Comparison of ENCODE assay signal across 21 cellular contexts in genomic region chr19:48895226-48895625, GRCh38. TPM values are rescaled to one million over a fixed set of nuclear protein-coding genes. Genes with fewer than 3 reads are reported as not detected.
A peak's percentile ranks its signal among the peaks of the same experiment; 100 is the strongest.
DNase-seq lines count a peak whose midpoint lies in the region; ATAC-seq and TF ChIP-seq lines count a peak whose summit lies in the region.
"Had no signal": no experiment of that assay in that cellular context is flagged by ENCODE, and none has a peak within 500 bp of the region (broad histone marks: within the 10 kb centered on the region; RNA-seq: fewer than 3 reads in every experiment).

No MANE protein-coding gene starts in this region.

- H2AFZ ChIP-seq in IMR-90 (replicated peaks; ENCODE audit: low read length, poor library complexity) = peak overlapping the region; percentile 63

- no peak overlapping the region for H3K27ac Mint-ChIP-seq in activated T-cell treated with anti-CD3 and anti-CD28 coated beads, Interleukin-2, amount 50 U/mL, for 24 hours
- no peak overlapping the region for H3K27ac Mint-ChIP-seq in endodermal cell
- H3K27ac Mint-ChIP-seq in stimulated activated effector memory CD8-positive, alpha-beta T cell treated with anti-CD3 and anti-CD28 coated beads, Interleukin-12 subunit alpha, Interleukin-12 subunit beta, amount 100 ng/mL, for 72 hours = peak overlapping the region; percentile 34
- no peak overlapping the region for H3K27ac Mint-ChIP-seq in stimulated activated memory B cell treated with anti-CD40 and anti-IgM and Interleukin-4, amounts not matched to agents 10 μg/mL and 1 μg/mL and 100 μg/mL, for 72 hours
- H3K27ac Mint-ChIP-seq: IgD-negative memory B cell had no signal

- WGBS in IMR-90 (ENCODE audit: extremely low coverage in 2 of 2, insufficient read length in 1 of 2), 2 experiments = 67% methylated on average over 12 of the region's 21 CpGs; no CpG with 5 or more reads in 1 of the 2 experiments
- 95% methylated on average over 11 to 21 of the region's 21 CpGs for WGBS in endodermal cell (ENCODE audit: insufficient coverage in 1 of 2, insufficient read length in 1 of 2), 2 experiments

- H3K4me1 Mint-ChIP-seq in activated T-cell treated with anti-CD3 and anti-CD28 coated beads, Interleukin-2, amount 50 U/mL, for 24 hours (ENCODE audit: low read depth) = peaks cover 25% of the 10 kb centered on the region
- peaks cover 14% of the 10 kb centered on the region for H3K4me1 Mint-ChIP-seq in endodermal cell
- H3K4me1 Mint-ChIP-seq in stimulated activated effector memory CD8-positive, alpha-beta T cell treated with anti-CD3 and anti-CD28 coated beads, Interleukin-12 subunit alpha, Interleukin-12 subunit beta, amount 100 ng/mL, for 72 hours = peaks cover 31% of the 10 kb centered on the region
- H3K4me1 Mint-ChIP-seq in stimulated activated memory B cell treated with anti-CD40 and anti-IgM and Interleukin-4, amounts not matched to agents 10 μg/mL and 1 μg/mL and 100 μg/mL, for 72 hours = peaks cover 45% of the 10 kb centered on the region

- no peak overlapping the region for H3K4ac ChIP-seq in IMR-90 (ENCODE audit: low read depth, low read length)

- H2BK120ac ChIP-seq in IMR-90 (ENCODE audit: low read depth, low read length) = no peak overlapping the region

- H2AK5ac ChIP-seq in IMR-90 (ENCODE audit: low read depth, low read length) = no peak overlapping the region

- no peak overlapping the region for H2BK20ac ChIP-seq in IMR-90 (ENCODE audit: low read depth, low read length)

- no peak overlapping the region for H3K14ac ChIP-seq in IMR-90 (replicated peaks; ENCODE audit: low read depth, low read length)

- TF ChIP-seq CTCF in IMR-90 (conservative IDR thresholded peaks at IDR 0.05; ENCODE audit: low read depth, low read length) (no peak), endodermal cell (conservative IDR thresholded peaks at IDR 0.05) (no peak), GM10266 (IDR thresholded peaks at IDR 0.05; ENCODE audit: control insufficient read depth, insufficient read depth, low read depth, missing control alignments) (no peak)

- H3K27ac ChIP-seq in IMR-90 (ENCODE audit: insufficient read depth, low read length) = no peak overlapping the region
- H3K27ac ChIP-seq in endodermal cell (ENCODE audit: low read depth, low read length) = no peak overlapping the region

- H3K36me3 Mint-ChIP-seq in activated T-cell treated with anti-CD3 and anti-CD28 coated beads, Interleukin-2, amount 50 U/mL, for 24 hours (ENCODE audit: low read depth) = peaks cover 2% of the 10 kb centered on the region
- no peaks in the 10 kb centered on the region for H3K36me3 Mint-ChIP-seq in endodermal cell (ENCODE audit: low read depth)
- peaks cover 5% of the 10 kb centered on the region for H3K36me3 Mint-ChIP-seq in stimulated activated effector memory CD8-positive, alpha-beta T cell treated with anti-CD3 and anti-CD28 coated beads, Interleukin-12 subunit alpha, Interleukin-12 subunit beta, amount 100 ng/mL, for 72 hours
- H3K36me3 Mint-ChIP-seq in stimulated activated memory B cell treated with anti-CD40 and anti-IgM and Interleukin-4, amounts not matched to agents 10 μg/mL and 1 μg/mL and 100 μg/mL, for 72 hours = no peaks in the 10 kb centered on the region
- H3K36me3 Mint-ChIP-seq: IgD-negative memory B cell had no signal

- no peak overlapping the region for H2BK15ac ChIP-seq in IMR-90 (ENCODE audit: low read depth, low read length)

- ATAC-seq in IMR-90 (ENCODE audit: low read depth) = no peak
- no peak for ATAC-seq in stimulated activated effector memory CD8-positive, alpha-beta T cell treated with anti-CD3 and anti-CD28 coated beads, Interleukin-12 subunit alpha, Interleukin-12 subunit beta, amount 100 ng/mL, for 72 hours
- ATAC-seq in stimulated activated memory B cell treated with anti-CD40 and anti-IgM and Interleukin-4, amounts not matched to agents 10 μg/mL and 1 μg/mL and 100 μg/mL, for 72 hours = no peak

- H3K56ac ChIP-seq in IMR-90 (ENCODE audit: extremely low read depth, insufficient read depth, low read length) = 0 out of 2 replicates have a peak overlapping the region, but pooled peaks have one; percentile 13

- TF ChIP-seq POLR2A in IMR-90 (IDR thresholded peaks at IDR 0.05; ENCODE audit: low read depth, low read length) = no peak

- no peaks in the 10 kb centered on the region for H3K9me1 ChIP-seq in IMR-90 (ENCODE audit: insufficient read depth, low read length)

- POLR2A ChIA-PET in IMR-90 (lab: Charles Lee; ENCODE audit: unreplicated experiment) = no interaction called here

- no peak overlapping the region for H4K91ac ChIP-seq in IMR-90 (ENCODE audit: insufficient read depth, low read depth, low read length)

- peaks cover 0 to under 1% of the 10 kb centered on the region in 2 experiments; a peak in 2 of 4 replicates for H3K79me1 ChIP-seq in IMR-90 (ENCODE audit: low read depth in 1 of 2, low read length in 2 of 2)

- H3K9me3 ChIP-seq in IMR-90 (ENCODE audit: control insufficient read depth, insufficient read depth, low read length) (no peaks in the 10 kb centered on the region), endodermal cell (ENCODE audit: control insufficient read depth, low read length) (no peaks in the 10 kb centered on the region)
- H3K9me3 ChIP-seq: adrenal gland, transverse colon had no signal

- dilution Hi-C loops in IMR-90 (cut with HindIII; ENCODE audit: low sequenced_read_pairs, unreplicated experiment) = no loop called here

- peak overlapping the region; percentile 29 for H3K4me3 Mint-ChIP-seq in activated T-cell treated with anti-CD3 and anti-CD28 coated beads, Interleukin-2, amount 50 U/mL, for 24 hours
- peak overlapping the region; percentile 52 for H3K4me3 Mint-ChIP-seq in endodermal cell
- peak overlapping the region; percentile 38 for H3K4me3 Mint-ChIP-seq in stimulated activated effector memory CD8-positive, alpha-beta T cell treated with anti-CD3 and anti-CD28 coated beads, Interleukin-12 subunit alpha, Interleukin-12 subunit beta, amount 100 ng/mL, for 72 hours
- no peak overlapping the region for H3K4me3 Mint-ChIP-seq in stimulated activated memory B cell treated with anti-CD40 and anti-IgM and Interleukin-4, amounts not matched to agents 10 μg/mL and 1 μg/mL and 100 μg/mL, for 72 hours

- no peaks in the 10 kb centered on the region for H3K36me3 ChIP-seq in IMR-90 (ENCODE audit: control insufficient read depth, insufficient read depth, low read length)
- H3K36me3 ChIP-seq in endodermal cell (ENCODE audit: control insufficient read depth, insufficient read depth, low read length) = no peaks in the 10 kb centered on the region
- H3K36me3 ChIP-seq: adrenal gland, transverse colon had no signal

- no peak overlapping the region for H3K4me2 ChIP-seq in IMR-90 (ENCODE audit: low read depth, low read length)

- H3K27me3 ChIP-seq in IMR-90 (ENCODE audit: control insufficient read depth, insufficient read depth, low read length) = 0 out of 2 replicates have a peak, but pooled peaks cover 2% of the 10 kb centered on the region
- H3K27me3 ChIP-seq in endodermal cell (ENCODE audit: control insufficient read depth, insufficient read depth, low read length, poor library complexity, severe bottlenecking) = no peaks in the 10 kb centered on the region
- H3K27me3 ChIP-seq: adrenal gland, transverse colon had no signal

- CTCF ChIA-PET in IMR-90 (lab: Yijun Ruan, JAX) = no interaction called here

- H3K23ac ChIP-seq in IMR-90 (ENCODE audit: low read depth, low read length) = no peak overlapping the region

- H4K8ac ChIP-seq in IMR-90 (ENCODE audit: low read depth in 2 of 2, low read length in 2 of 2) = no peak overlapping the region

- H3K18ac ChIP-seq in IMR-90 (ENCODE audit: low read depth, low read length) = no peak overlapping the region

- in situ Hi-C loops in IMR-90 (cut with MboI; ENCODE audit: low sequenced_read_pairs) = no loop called here

- H4K5ac ChIP-seq in IMR-90 (ENCODE audit: low read depth, low read length) = no peak overlapping the region

- no peak for DNase-seq in activated T-cell treated with anti-CD3 and anti-CD28 coated beads, Interleukin-2, amount 50 U/mL, for 24 hours
- DNase-seq in activated T-cell treated with anti-CD3 and anti-CD28 coated beads, Interleukin-2, amount 50 U/mL, for 48 hours = no peak
- DNase-seq in IMR-90 = no peak
- DNase-seq in endodermal cell = no peak
- no peak for DNase-seq in stimulated activated effector memory CD8-positive, alpha-beta T cell treated with anti-CD3 and anti-CD28 coated beads, Interleukin-12 subunit alpha, Interleukin-12 subunit beta, amount 100 ng/mL, for 72 hours (ENCODE audit: low spot score in 2 of 2)
- no peak for DNase-seq in NCI-H2171 treated with DMSO at 0.1 percent for 48 hours (lab: John Stamatoyannopoulos, UW)
- DNase-seq in GM10266 (ENCODE audit: extremely low spot score) = no peak
- DNase-seq: 8988T; adrenal gland; cortex of kidney; NCI-H1417 treated with DMSO at 0.1 percent for 48 hours; NCI-H526; stimulated activated CD8-positive, alpha-beta memory T cell treated with anti-CD3 and anti-CD28 coated beads, Interleukin-4, amount 100 ng/mL, for 48 hours; transverse colon had no signal

- peak overlapping the region; percentile 23 for H2AK9ac ChIP-seq in IMR-90 (replicated peaks; ENCODE audit: low read depth, low read length, poor library complexity)

- no peaks in the 10 kb centered on the region for H4K20me1 ChIP-seq in IMR-90 (ENCODE audit: insufficient read depth, low read length)

- no peak overlapping the region for H3K9ac ChIP-seq in IMR-90 (ENCODE audit: low read depth, low read length)
- no peak overlapping the region for H3K9ac ChIP-seq in endodermal cell (ENCODE audit: extremely low read depth, low read length, poor library complexity, severe bottlenecking)

- H3K27me3 Mint-ChIP-seq in activated T-cell treated with anti-CD3 and anti-CD28 coated beads, Interleukin-2, amount 50 U/mL, for 24 hours = peaks cover 47% of the 10 kb centered on the region
- H3K27me3 Mint-ChIP-seq in endodermal cell (ENCODE audit: insufficient read depth) = peaks cover 11% of the 10 kb centered on the region
- H3K27me3 Mint-ChIP-seq in stimulated activated memory B cell treated with anti-CD40 and anti-IgM and Interleukin-4, amounts not matched to agents 10 μg/mL and 1 μg/mL and 100 μg/mL, for 72 hours = peaks cover 34% of the 10 kb centered on the region

- H3K4me3 ChIP-seq in IMR-90 (ENCODE audit: insufficient read depth, low read depth, low read length) = no peak overlapping the region
- H3K4me3 ChIP-seq in endodermal cell (ENCODE audit: low read length) = no peak overlapping the region

- H2BK5ac ChIP-seq in IMR-90 (ENCODE audit: low read depth, low read length, poor library complexity, severe bottlenecking) = no peak overlapping the region

- H3K4me1 ChIP-seq in IMR-90 (ENCODE audit: control insufficient read depth, insufficient read depth, low read length) (no peaks in the 10 kb centered on the region), endodermal cell (ENCODE audit: control insufficient read depth, insufficient read depth, low read length) (no peaks in the 10 kb centered on the region)

- TF ChIP-seq RAD21 in IMR-90 (IDR thresholded peaks at IDR 0.05; ENCODE audit: low read length) = no peak

- intact Hi-C loops in IMR-90 (cut with micrococcal nuclease) = no loop called here

- no TSS peak for BruUV-seq in IMR-90 (replicated peaks; lab: Mats Ljungman, UMichigan)

- no peaks in the 10 kb centered on the region for H3K9me3 Mint-ChIP-seq in activated T-cell treated with anti-CD3 and anti-CD28 coated beads, Interleukin-2, amount 50 U/mL, for 24 hours
- H3K9me3 Mint-ChIP-seq in endodermal cell = no peaks in the 10 kb centered on the region
- H3K9me3 Mint-ChIP-seq in stimulated activated effector memory CD8-positive, alpha-beta T cell treated with anti-CD3 and anti-CD28 coated beads, Interleukin-12 subunit alpha, Interleukin-12 subunit beta, amount 100 ng/mL, for 72 hours = no peaks in the 10 kb centered on the region
- no peaks in the 10 kb centered on the region for H3K9me3 Mint-ChIP-seq in stimulated activated memory B cell treated with anti-CD40 and anti-IgM and Interleukin-4, amounts not matched to agents 10 μg/mL and 1 μg/mL and 100 μg/mL, for 72 hours
- H3K9me3 Mint-ChIP-seq: IgD-negative memory B cell had no signal

RNA-seq across cellular contexts. Expression of gene TULP2, which starts 3.3 kb away (rescaled TPM):
- total RNA-seq in IMR-90 (2012; rRNA removed) (under 0.01 TPM in 1 of 2 replicates, not detected in the other), endodermal cell (1 to 10 TPM; 1.2 to 2.1 TPM)
- polyA plus RNA-seq in IMR-90 (2012; rRNA removed) = 0.20 and 0.26 TPM in 2 replicates
- 0.11 and 0.18 TPM in 2 replicates for polyA plus RNA-seq in IMR-90 (2012; cell fraction: cytosol; rRNA removed)
- polyA plus RNA-seq in IMR-90 (2012; cell fraction: nucleus; rRNA removed; ENCODE audit: low replicate concordance) = 0.11 and 0.15 TPM in 2 replicates
- polyA plus RNA-seq in endodermal cell (2013, experiment 1 of 2) = not detected
- polyA plus RNA-seq in endodermal cell (2013, experiment 2 of 2) = not detected
- total RNA-seq: activated CD8-positive, alpha-beta memory T cell treated with anti-CD3 and anti-CD28 coated beads for 36 hours; bronchial epithelial cell; MCF 10A; osteoblast; transverse colon had no signal
- polyA plus RNA-seq: IgD-negative memory B cell had no signal

RNA-seq across cellular contexts. Expression of gene NUCB1, which starts 4.9 kb away (rescaled TPM):
- total RNA-seq in IMR-90 (2012; rRNA removed) (37.3 and 39.2 TPM in 2 replicates), endodermal cell (100 to 1,000 TPM; 177 to 222 TPM)
- polyA plus RNA-seq in IMR-90 (2012; rRNA removed) = 253 and 261 TPM in 2 replicates
- polyA plus RNA-seq in IMR-90 (2012; cell fraction: cytosol; rRNA removed) = 236 and 325 TPM in 2 replicates
- 149 and 260 TPM in 2 replicates for polyA plus RNA-seq in IMR-90 (2012; cell fraction: nucleus; rRNA removed; ENCODE audit: low replicate concordance)
- polyA plus RNA-seq in endodermal cell (2013, experiment 1 of 2) = 154 TPM
- polyA plus RNA-seq in endodermal cell (2013, experiment 2 of 2) = 139 TPM

RNA-seq across cellular contexts. Expression of gene PPP1R15A, which starts 23.0 kb away (rescaled TPM):
- total RNA-seq in IMR-90 (2012; rRNA removed) (26.7 and 39.4 TPM in 2 replicates), endodermal cell (10 to 100 TPM; 41.5 to 45.0 TPM)
- polyA plus RNA-seq in IMR-90 (2012; rRNA removed) = 87.7 and 104 TPM in 2 replicates
- 79.7 and 87.7 TPM in 2 replicates for polyA plus RNA-seq in IMR-90 (2012; cell fraction: cytosol; rRNA removed)
- polyA plus RNA-seq in IMR-90 (2012; cell fraction: nucleus; rRNA removed; ENCODE audit: low replicate concordance) = 144 and 158 TPM in 2 replicates
- polyA plus RNA-seq in endodermal cell (2013, experiment 1 of 2) = 33.8 TPM
- 34.1 TPM for polyA plus RNA-seq in endodermal cell (2013, experiment 2 of 2)

RNA-seq across cellular contexts. Expression of gene PLEKHA4, which starts 26.8 kb away (rescaled TPM):
- total RNA-seq in IMR-90 (2012; rRNA removed) (4.2 and 4.5 TPM in 2 replicates), endodermal cell (1 to 10 TPM; 6.6 to 7.0 TPM)
- 14.4 and 17.2 TPM in 2 replicates for polyA plus RNA-seq in IMR-90 (2012; rRNA removed)
- 17.5 and 22.0 TPM in 2 replicates for polyA plus RNA-seq in IMR-90 (2012; cell fraction: cytosol; rRNA removed)
- 28.8 and 60.3 TPM in 2 replicates for polyA plus RNA-seq in IMR-90 (2012; cell fraction: nucleus; rRNA removed; ENCODE audit: low replicate concordance)
- 19.7 TPM for polyA plus RNA-seq in endodermal cell (2013, experiment 1 of 2)
- 15.2 TPM for polyA plus RNA-seq in endodermal cell (2013, experiment 2 of 2)

RNA-seq across cellular contexts. Expression of gene DHDH, which starts 38.3 kb away (rescaled TPM):
- total RNA-seq in IMR-90 (2012; rRNA removed) (0.28 and 0.36 TPM in 2 replicates), endodermal cell (1 to 10 TPM in 1 of 2 donors, under 1 TPM in 1; 0.44 to 2.3 TPM)
- polyA plus RNA-seq in IMR-90 (2012; rRNA removed) = 0.33 and 0.53 TPM in 2 replicates
- 0.17 and 1.3 TPM in 2 replicates for polyA plus RNA-seq in IMR-90 (2012; cell fraction: cytosol; rRNA removed)
- polyA plus RNA-seq in IMR-90 (2012; cell fraction: nucleus; rRNA removed; ENCODE audit: low replicate concordance) = 0.65 and 0.70 TPM in 2 replicates
- 1.2 TPM for polyA plus RNA-seq in endodermal cell (2013, experiment 1 of 2)
- 1.2 TPM for polyA plus RNA-seq in endodermal cell (2013, experiment 2 of 2)
- total RNA-seq: MCF 10A had no signal
- polyA plus RNA-seq: BJ had no signal
